ENCODE assay signal across 10 cellular contexts in the genomic region with DNA sequence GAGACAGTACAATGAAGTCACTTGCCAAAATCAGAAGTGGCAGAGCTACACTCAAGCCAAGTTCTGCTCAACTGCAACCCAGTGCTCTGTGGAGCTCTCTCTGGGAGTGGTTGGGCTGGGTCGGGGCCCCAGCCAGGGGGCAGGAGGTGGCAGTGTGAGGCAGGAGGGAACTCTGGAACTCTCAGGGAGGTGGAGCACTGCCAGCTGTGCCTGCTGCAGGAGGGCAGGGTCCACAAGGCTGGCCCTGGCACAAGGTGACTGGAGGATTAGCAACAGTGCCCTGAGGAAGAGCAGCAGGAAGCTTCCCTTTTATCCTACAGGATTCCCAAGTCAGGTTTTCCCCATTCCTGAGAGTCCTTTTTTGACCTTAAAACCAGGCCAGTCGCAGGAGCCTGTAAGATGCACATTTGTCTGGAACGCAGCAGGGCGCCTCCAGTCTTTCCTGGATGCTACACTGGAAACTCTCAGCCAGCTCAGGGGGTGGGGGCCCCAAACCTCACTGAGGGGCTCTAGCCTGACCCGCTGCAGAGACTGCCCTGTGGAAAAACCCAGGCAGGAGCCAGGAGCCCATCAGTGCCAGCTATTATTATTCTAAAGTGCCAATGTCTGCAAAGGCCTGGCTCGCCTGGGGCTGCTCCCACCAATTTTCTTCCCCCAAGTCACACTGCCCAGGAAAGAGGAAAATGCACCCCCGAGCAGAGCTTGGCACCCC. TPM values are rescaled to one million over a fixed set of nuclear protein-coding genes. Genes with fewer than 3 reads are reported as not detected.
DNase-seq lines count a peak whose midpoint lies in the region; ATAC-seq and TF ChIP-seq lines count a peak whose summit lies in the region.
"Had no signal": no experiment of that assay in that cellular context is flagged by ENCODE, and none has a peak within 500 bp of the region (broad histone marks: within the 10 kb centered on the region; RNA-seq: fewer than 3 reads in every experiment).

No MANE protein-coding gene starts in this region.

- H3K36me3 ChIP-seq in Peyer's patch (no peaks in the 10 kb centered on the region), transverse colon (no peaks in the 10 kb centered on the region)

- peaks cover 16% of the 10 kb centered on the region for H3K36me3 Mint-ChIP-seq in progenitor cell of endocrine pancreas (ENCODE audit: insufficient read depth)

- TF ChIP-seq EP300 in transverse colon (IDR thresholded peaks at IDR 0.05; ENCODE audit: low read depth) = no peak

- H3K4me1 ChIP-seq in Peyer's patch = peaks cover 0 to 52% (median 3%) of the 10 kb centered on the region in 4 donors
- H3K4me1 ChIP-seq in transverse colon = peaks cover 21 to 58% (median 40%) of the 10 kb centered on the region in 4 donors

- WGBS in transverse colon (ENCODE audit: low coverage in 1 of 2), 2 donors = 69 to 70% methylated on average over 2 to 7 of the region's 7 CpGs

- peaks cover 4% of the 10 kb centered on the region for H3K4me1 Mint-ChIP-seq in progenitor cell of endocrine pancreas (ENCODE audit: low read depth)

- H3K27me3 ChIP-seq in Peyer's patch (no peaks in the 10 kb centered on the region), transverse colon (no peaks in the 10 kb centered on the region)

- ATAC-seq in HG02870 (IDR thresholded peaks at IDR 0.05; ENCODE audit: unreplicated experiment) = no peak

- DNase-seq in Peyer's patch (peak in 2 of 3 donors; percentile 76 to 82), ecto neural progenitor cell (ENCODE audit: low spot score) (peak; percentile 19), medulla oblongata (ENCODE audit: extremely low spot score) (peak; percentile 34), transverse colon (peak; percentile 53), progenitor cell of endocrine pancreas (ENCODE audit: low spot score, unreplicated experiment) (no peak), T-helper 1 cell (no peak), NCI-H526 treated with DMSO at 0.1 percent for 48 hours (lab: John Stamatoyannopoulos, UW) (no peak)
- DNase-seq: NCI-H1930; stimulated activated CD4-positive, alpha-beta T cell treated with anti-CD3 and anti-CD28 coated beads, Interleukin-12 subunit alpha, Interleukin-12 subunit beta, amount 100 ng/mL, for 4 hours had no signal

- H3K4me3 ChIP-seq in Peyer's patch (no peak overlapping the region), transverse colon (no peak overlapping the region)

- intact Hi-C loops in transverse colon (cut with DNase I; ENCODE audit: low total_unique reads) = no loop called here

- in situ Hi-C loops in transverse colon (cut with MboI; ENCODE audit: low pct_ligation_motif_present in 1 of 4, low pct_unique_long_range_greater_than_20kb in 1 of 4, low sequenced_read_pairs in 3 of 4) = no loop called here

- no peak overlapping the region for H3K4me3 Mint-ChIP-seq in progenitor cell of endocrine pancreas (ENCODE audit: low read depth)

- H3K27ac ChIP-seq in Peyer's patch (peak overlapping the region in 3 of 4 donors; percentile 10 to 65 (median 53)), transverse colon (peak overlapping the region; percentile 67 to 78 (median 70))

- TF ChIP-seq POLR2A in Peyer's patch (IDR thresholded peaks at IDR 0.05) (no peak), transverse colon (IDR thresholded peaks at IDR 0.05) (no peak)

- H3K27me3 Mint-ChIP-seq in progenitor cell of endocrine pancreas = no peaks in the 10 kb centered on the region

- H3K27ac Mint-ChIP-seq in progenitor cell of endocrine pancreas = no peak overlapping the region

- TF ChIP-seq CTCF in Peyer's patch (IDR thresholded peaks at IDR 0.05) (peak in 2 of 6 experiments; percentile 13 to 38), transverse colon (IDR thresholded peaks at IDR 0.05) (no peak), progenitor cell of endocrine pancreas (IDR thresholded peaks at IDR 0.05; ENCODE audit: unreplicated experiment) (no peak)

- no peaks in the 10 kb centered on the region for H3K9me3 ChIP-seq in Peyer's patch
- H3K9me3 ChIP-seq in transverse colon = no peaks in the 10 kb centered on the region

- H3K9me3 Mint-ChIP-seq in progenitor cell of endocrine pancreas (ENCODE audit: low read depth) = no peaks in the 10 kb centered on the region

RNA-seq across cellular contexts. Expression of a gene that starts 31.8 kb away (rescaled TPM):
- total RNA-seq in Peyer's patch (10 to 100 TPM; 19.8 to 52.0 (median 26.7) TPM), transverse colon (100 to 1,000 TPM in 1 of 4 donors, 10 to 100 TPM in 3; 27.2 to 181 (median 40.1) TPM), progenitor cell of endocrine pancreas (66.3 and 75.2 TPM in 2 replicates)

Comparison
In these comparisons a context has a peak if more than half of its experiments do, and no peak if none do; other contexts are left out.
1. DNase-seq: peak in Peyer's patch (2 of 3), ecto neural progenitor cell (single experiment), medulla oblongata (single experiment) and transverse colon (single experiment); none in progenitor cell of endocrine pancreas (single experiment), T-helper 1 cell (0 of 5) and NCI-H526 treated with DMSO at 0.1 percent for 48 hours (single experiment).